Comparison of ENCODE assay signal across 2 cellular contexts in the genomic region with DNA sequence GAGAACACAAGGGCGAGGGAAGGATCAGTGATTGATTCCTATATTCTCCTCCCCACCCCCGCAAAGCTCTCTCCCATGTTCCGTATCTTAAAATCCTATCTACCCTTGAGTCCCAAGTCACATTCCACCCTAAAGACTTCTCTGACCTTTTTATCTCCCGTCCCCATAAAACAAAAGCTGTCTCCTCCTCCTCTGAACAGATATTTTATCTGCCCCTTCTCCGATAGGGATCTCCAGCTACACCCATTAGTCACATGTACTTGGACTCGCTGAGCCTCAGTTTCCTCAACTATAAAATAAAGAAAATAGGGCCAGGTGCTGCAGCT.
TF ChIP-seq lines count a peak whose summit lies in the region.

No MANE protein-coding gene starts in this region.

TF ChIP-seq in GM23338, 12 proteins besides CTCF, POLR2A, EP300 and RAD21:
- TF ChIP-seq STAT1 (IDR thresholded peaks at IDR 0.05; ENCODE audit: unreplicated experiment): no peak
- no peak for TF ChIP-seq POLR2AphosphoS5 (IDR thresholded peaks at IDR 0.05; ENCODE audit: low read depth)
TF ChIP-seq in GM23338: peak in this region for 0.

TF ChIP-seq in GM12891, 5 proteins besides CTCF, POLR2A, EP300 and RAD21:
- no peak for TF ChIP-seq POU2F2 (IDR thresholded peaks at IDR 0.05; ENCODE audit: low read depth, low read length)
- TF ChIP-seq TAF1 (IDR thresholded peaks at IDR 0.05; ENCODE audit: low read depth, low read length): no peak
- TF ChIP-seq SPI1 (IDR thresholded peaks at IDR 0.05; ENCODE audit: low read depth, low read length): no peak
- TF ChIP-seq PAX5 (IDR thresholded peaks at IDR 0.05; ENCODE audit: insufficient read depth, low read length, severe bottlenecking): no peak
- no peak for TF ChIP-seq POLR2AphosphoS5 (IDR thresholded peaks at IDR 0.05; ENCODE audit: low read depth, low read length)
